ENCODE assay signal across 8 cellular contexts in the genomic region with DNA sequence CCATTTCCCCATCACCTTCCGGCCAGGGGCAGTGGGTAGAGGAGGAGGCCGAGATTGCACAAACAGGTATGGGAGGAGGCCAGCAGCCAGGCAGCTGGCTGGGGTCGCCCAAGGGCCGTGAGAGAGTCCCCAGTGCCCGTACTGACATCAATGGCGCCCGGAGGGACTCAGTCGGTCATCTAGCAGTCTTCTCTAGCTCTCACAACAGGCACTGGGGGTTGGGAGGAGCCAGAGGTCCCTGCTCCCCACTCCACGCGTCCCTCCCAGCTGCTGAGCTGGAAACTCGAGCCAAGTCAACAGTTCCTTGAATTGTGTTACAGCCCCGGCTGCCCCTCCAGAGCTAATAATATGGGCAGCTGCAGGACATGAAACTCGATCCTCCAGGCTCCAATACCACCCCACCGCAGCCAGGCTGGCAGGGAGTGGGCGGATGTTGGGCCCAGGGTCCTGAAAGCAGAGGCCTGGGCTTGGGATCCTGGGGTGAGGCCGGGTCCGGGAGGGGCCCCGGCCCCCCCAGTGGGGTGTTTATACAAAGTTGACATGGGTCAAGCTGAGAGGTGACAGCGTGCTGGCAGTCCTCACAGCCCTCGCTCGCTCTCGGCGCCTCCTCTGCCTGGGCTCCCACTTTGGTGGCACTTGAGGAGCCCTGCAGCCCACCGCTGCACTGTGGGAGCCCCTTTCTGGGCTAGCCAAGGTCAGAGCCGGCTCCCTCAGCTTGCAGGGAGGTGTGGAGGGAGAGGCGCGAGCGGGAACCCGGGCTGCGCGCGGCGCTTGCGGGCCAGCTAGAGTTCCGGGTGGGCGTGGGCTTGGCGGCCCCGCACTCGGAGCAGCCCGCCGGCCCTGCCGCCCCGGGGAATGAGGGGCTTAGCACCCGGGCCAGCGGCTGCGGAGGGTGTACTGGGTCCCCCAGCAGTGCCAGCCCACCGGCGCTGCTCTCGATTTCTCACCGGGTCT. TPM values are rescaled to one million over a fixed set of nuclear protein-coding genes. Genes with fewer than 3 reads are reported as not detected.
DNase-seq lines count a peak whose midpoint lies in the region; TF ChIP-seq lines count a peak whose summit lies in the region.
"Not testable (repeated sequence)": the region's sequence is repeated elsewhere in the genome, so short reads cannot be mapped to it uniquely, and the experiment has no call there.

No MANE protein-coding gene starts in this region.

- H3K4me1 ChIP-seq in SJCRH30 (peaks cover 40% of the 10 kb centered on the region), liver (ENCODE audit: control insufficient read depth in 4 of 4, insufficient read depth in 4 of 4, low read length in 3 of 4) (peaks cover 19 to 42% (median 30%) of the 10 kb centered on the region in 4 donors), tibial artery (peaks cover 0 to 66% (median 52%) of the 10 kb centered on the region in 4 donors)

- H3K9ac ChIP-seq in liver (ENCODE audit: low read depth in 1 of 2, low read length in 2 of 2) = not testable (repeated sequence)

- H3K4me3 ChIP-seq in SJCRH30 = peak overlapping the region; percentile 33
- not testable (repeated sequence) for H3K4me3 ChIP-seq in brain microvascular endothelial cell (ENCODE audit: low read depth, low read length); liver (ENCODE audit: low read depth in 1 of 3, low read length in 3 of 3); tibial artery

- intact Hi-C loops in posterior cingulate gyrus (cut with DNase I) (loop anchor here (5.0 kb wide), 2 partner anchors 193 to 278 kb away; no protein-coding TSS in a partner anchor), tibial artery (cut with DNase I; ENCODE audit: low total_unique reads) (loop anchor here (5.0 kb wide), 1 partner anchor 48 kb away; no protein-coding TSS in a partner anchor)

- in situ Hi-C loops in brain microvascular endothelial cell (cut with HindIII; ENCODE audit: low pct_ligation_motif_present, low sequenced_read_pairs) = not testable (repeated sequence)

- not testable (repeated sequence) for TF ChIP-seq CTCF in brain microvascular endothelial cell (IDR thresholded peaks at IDR 0.05; ENCODE audit: low read depth, low read length, missing control alignments); liver (IDR thresholded peaks at IDR 0.05; ENCODE audit: low read depth, low read length, missing input control); tibial artery (IDR thresholded peaks at IDR 0.05)

- TF ChIP-seq RAD21 in liver (IDR thresholded peaks at IDR 0.05) = peak in 1 of 2 donors; percentile 41

- H3K27ac ChIP-seq in SJCRH30 = peak overlapping the region; percentile 68
- H3K27ac ChIP-seq in brain microvascular endothelial cell = peak overlapping the region; percentile 68
- peak overlapping the region; percentile 39 for H3K27ac ChIP-seq in liver (ENCODE audit: low read depth in 1 of 2, low read length in 2 of 2)
- peak overlapping the region; percentile 49 to 59 for H3K27ac ChIP-seq in tibial artery

- not testable (repeated sequence) for H3K9me3 ChIP-seq in SJCRH30 (replicated peaks); liver (ENCODE audit: control insufficient read depth in 4 of 4, low read length in 3 of 4); tibial artery

- DNase-seq in ELF-1 (ENCODE audit: low read depth, low spot score) = peak; percentile 45
- peak; percentile 75 for DNase-seq in NCI-H2107 (lab: John Stamatoyannopoulos, UW)
- DNase-seq in SJCRH30 = peak; percentile 98 to 99
- DNase-seq in brain microvascular endothelial cell = peak; percentile 69
- DNase-seq in fibroblast of peridontal ligament (ENCODE audit: extremely low read depth) = peak; percentile 53
- peak in 7 of 10 donors; percentile 61 to 95 (median 72) for DNase-seq in posterior cingulate gyrus
- peak; percentile 73 to 85 for DNase-seq in tibial artery

- H3K27me3 ChIP-seq in SJCRH30; brain microvascular endothelial cell (replicated peaks); liver (ENCODE audit: control insufficient read depth in 4 of 4, insufficient read depth in 4 of 4, low read length in 3 of 4); tibial artery: not testable (repeated sequence)

- not testable (repeated sequence) for H3K36me3 ChIP-seq in SJCRH30; brain microvascular endothelial cell (replicated peaks); liver (ENCODE audit: control insufficient read depth in 4 of 4, insufficient read depth in 3 of 4, low read depth in 1 of 4, low read length in 3 of 4); tibial artery

- 77% methylated on average over 50 of the region's 50 CpGs for WGBS in liver

TF ChIP-seq in liver, 16 proteins besides CTCF, POLR2A, EP300 and RAD21:
- TF ChIP-seq RXRA (IDR thresholded peaks at IDR 0.05) = peak; percentile 21 to 32
- TF ChIP-seq SP1 (IDR thresholded peaks at IDR 0.05) = peak; percentile 26
- TF ChIP-seq NR2F2 (IDR thresholded peaks at IDR 0.05) = peak; percentile 75

RNA-seq across cellular contexts. Expression of gene DNAJB12, which starts 29.2 kb away (rescaled TPM):
- total RNA-seq in SJCRH30 (2014; rRNA removed; shearing (Covaris generic)) = 20.8 and 22.3 TPM in 2 replicates
- 10 to 100 TPM; 17.5 to 22.0 TPM for total RNA-seq in liver
- polyA plus RNA-seq in liver = 10 to 100 TPM; 15.9 to 20.3 TPM

RNA-seq across cellular contexts. Expression of gene DDIT4, which starts 51.8 kb away (rescaled TPM):
- total RNA-seq in SJCRH30 (2014; rRNA removed; shearing (Covaris generic)) = 84.5 and 94.2 TPM in 2 replicates
- 10 to 100 TPM; 18.4 to 39.9 TPM for total RNA-seq in liver
- polyA plus RNA-seq in liver = 10 to 100 TPM; 47.4 to 69.0 TPM

Comparison
In these comparisons a context has a peak if more than half of its experiments do, and no peak if none do; other contexts are left out.
1. DNase-seq: peak in every context shown above with its lines; median percentile 98 in SJCRH30; 79 in tibial artery; 75 in NCI-H2107; 72 in posterior cingulate gyrus; 69 in brain microvascular endothelial cell; 53 in fibroblast of peridontal ligament; 45 in ELF-1.